12 cellular contexts compared by ENCODE assay signal in genomic region chr13:38398810-38399493, GRCh38. TPM values are rescaled to one million over a fixed set of nuclear protein-coding genes. Genes with fewer than 3 reads are reported as not detected.
DNase-seq lines count a peak whose midpoint lies in the region; ATAC-seq, FAIRE-seq and TF ChIP-seq lines count a peak whose summit lies in the region.
"Had no signal": no experiment of that assay in that cellular context is flagged by ENCODE, and none has a peak within 500 bp of the region (broad histone marks: within the 10 kb centered on the region; RNA-seq: fewer than 3 reads in every experiment).

No MANE protein-coding gene starts in this region.

- no peak overlapping the region for H3K4me3 ChIP-seq in A673 (ENCODE audit: low read depth, low read length, poor library complexity, severe bottlenecking)
- H3K4me3 ChIP-seq in kidney (ENCODE audit: low read length in 2 of 2): no peak overlapping the region
- H3K4me3 ChIP-seq: transverse colon had no signal

- POLR2A ChIA-PET in A673 (lab: Charles Lee; ENCODE audit: low non-redundant PET): interaction anchor here (0.6 kb wide), 1 partner anchor 565 kb away, joined by 3 read pairs; no protein-coding TSS in a partner anchor

- no peak for FAIRE-seq in kidney (lab: Jason Lieb, UNC)

- peak; percentile 45 for DNase-seq in A673 (ENCODE audit: low spot score)
- DNase-seq in SK-MEL-5 (ENCODE audit: low read depth, low spot score): peak; percentile 48
- DNase-seq in foreskin keratinocyte: peak; percentile 34 to 53
- no peak for DNase-seq in kidney glomerular epithelial cell (lab: John Stamatoyannopoulos, UW)
- no peak for DNase-seq in anterior cingulate cortex (lab: John Stamatoyannopoulos, UW)
- DNase-seq in kidney: no peak
- DNase-seq: activated T-cell treated with anti-CD3 and anti-CD28 coated beads, Interleukin-2, amount 50 U/mL, for 4 hours; BE2C; cortex of kidney; transverse colon had no signal

- ATAC-seq in GM18868 (IDR thresholded peaks at IDR 0.05; ENCODE audit: unreplicated experiment) (peak; percentile 32), foreskin keratinocyte (peak; percentile 42), HG02798 (IDR thresholded peaks at IDR 0.05; ENCODE audit: poor library complexity, unreplicated experiment) (no peak)

- H3K27me3 ChIP-seq in A673 (replicated peaks; ENCODE audit: insufficient read depth, low read depth, low read length, poor library complexity) (no peaks in the 10 kb centered on the region), foreskin keratinocyte (no peaks in the 10 kb centered on the region)
- H3K27me3 ChIP-seq: BE2C, transverse colon had no signal

- H3K36me3 ChIP-seq in A673 (ENCODE audit: insufficient read depth, low read length, poor library complexity, severe bottlenecking) (no peaks in the 10 kb centered on the region), kidney (ENCODE audit: control insufficient read depth in 1 of 2, insufficient read depth in 2 of 2, low read length in 2 of 2) (no peaks in the 10 kb centered on the region)
- H3K36me3 ChIP-seq: BE2C, transverse colon had no signal

- H3K9ac ChIP-seq in kidney (ENCODE audit: low read length in 2 of 2): no peak overlapping the region

- intact Hi-C loops in A673 (cut with micrococcal nuclease; ENCODE audit: unreplicated experiment): no loop called here
- intact Hi-C loops in kidney (cut with DNase I): no loop called here

- CTCF ChIA-PET in A673 (lab: Charles Lee): no interaction called here

- no peak overlapping the region for H3K27ac ChIP-seq in A673 (ENCODE audit: low read depth, low read length, poor library complexity, severe bottlenecking)
- H3K27ac ChIP-seq in foreskin keratinocyte: no peak overlapping the region
- H3K27ac ChIP-seq in kidney (ENCODE audit: low read depth in 2 of 2, low read length in 2 of 2): no peak overlapping the region

- H3K4me1 ChIP-seq in A673 (ENCODE audit: insufficient read depth, low read length, poor library complexity, severe bottlenecking): peaks cover 4% of the 10 kb centered on the region
- peaks cover 16% of the 10 kb centered on the region for H3K4me1 ChIP-seq in foreskin keratinocyte
- H3K4me1 ChIP-seq in kidney (ENCODE audit: control insufficient read depth in 1 of 2, insufficient read depth in 1 of 2, low read depth in 1 of 2, low read length in 2 of 2): peaks cover 0 to 2% of the 10 kb centered on the region in 2 donors
- H3K4me1 ChIP-seq: BE2C had no signal

- H3K9me3 ChIP-seq in A673 (ENCODE audit: low read depth, low read length, poor library complexity, severe bottlenecking) (no peaks in the 10 kb centered on the region), kidney (ENCODE audit: control insufficient read depth in 1 of 2, low read length in 2 of 2) (peaks cover 0 to 7% of the 10 kb centered on the region in 2 donors)
- H3K9me3 ChIP-seq: BE2C, transverse colon had no signal

- in situ Hi-C loops in SK-MEL-5 (cut with HindIII; ENCODE audit: low pct_unique_long_range_greater_than_20kb, low sequenced_read_pairs): no loop called here

- no TSS peak for BruUV-seq in A673 (replicated peaks; lab: Mats Ljungman, UMichigan)

- TF ChIP-seq CTCF in A673 (conservative IDR thresholded peaks at IDR 0.05; ENCODE audit: low read depth, low read length) (no peak), foreskin keratinocyte (conservative IDR thresholded peaks at IDR 0.05) (no peak), kidney (IDR thresholded peaks at IDR 0.05; ENCODE audit: borderline replicate concordance, extremely low read depth, insufficient read depth) (no peak)

RNA-seq across cellular contexts. Expression of gene UFM1, which starts 49.3 kb away (rescaled TPM):
- total RNA-seq in A673 (2021): 74.8 and 87.9 TPM in 2 replicates
- 106 and 110 TPM in 2 replicates for total RNA-seq in SK-MEL-5 (2014; rRNA removed; shearing (Covaris generic))
- polyA plus RNA-seq in SK-MEL-5 (2015; cell fraction: cytosol; rRNA removed): 57.1 and 70.0 TPM in 2 replicates
- 162 and 187 TPM in 2 replicates for polyA plus RNA-seq in SK-MEL-5 (2015; cell fraction: nucleus; rRNA removed)
- 44.6 and 52.8 TPM in 2 replicates for total RNA-seq in foreskin keratinocyte
- 24.9 and 26.9 TPM in 2 replicates for polyA plus RNA-seq in foreskin keratinocyte
- total RNA-seq in kidney: 60.7 TPM
- 39.1 TPM for polyA plus RNA-seq in kidney (ENCODE audit: insufficient read depth, low read depth, low replicate concordance)

Comparison
In these comparisons a context has a peak if more than half of its experiments do, and no peak if none do; other contexts are left out.
1. DNase-seq: peak in A673 (single experiment), SK-MEL-5 (single experiment) and foreskin keratinocyte (2 of 2); none in kidney glomerular epithelial cell (single experiment), anterior cingulate cortex (0 of 58) and kidney (single experiment).